In genomic region chr12:125149160-125150108, GRCh38 we compare ENCODE assay signal across 11 cellular contexts. TPM values are rescaled to one million over a fixed set of nuclear protein-coding genes. Genes with fewer than 3 reads are reported as not detected.
DNase-seq lines count a peak whose midpoint lies in the region; ATAC-seq lines count a peak whose summit lies in the region.
"Had no signal": no experiment of that assay in that cellular context is flagged by ENCODE, and none has a peak within 500 bp of the region (broad histone marks: within the 10 kb centered on the region; RNA-seq: fewer than 3 reads in every experiment).

No MANE protein-coding gene starts in this region.

- H3K9me3 Mint-ChIP-seq in activated CD4-positive, alpha-beta T cell treated with anti-CD3 and anti-CD28 coated beads, Interleukin-2, amount 10 ng/mL, durations not matched to agents 24 days and 14 days, result no peaks in the 10 kb centered on the region

- DNase-seq in NOMO-1 treated with dmso at 0.1 percent for 144 hours (lab: John Stamatoyannopoulos, UW; ENCODE audit: unreplicated experiment) (peak; percentile 28), glomerular visceral epithelial cell (ENCODE audit: extremely low spot score) (no peak), AG08396 (ENCODE audit: low spot score) (no peak), AG20443 (ENCODE audit: low spot score) (no peak)
- no peak for DNase-seq in activated CD4-positive, alpha-beta T cell treated with anti-CD3 and anti-CD28 coated beads, Interleukin-2, amount 10 ng/mL, durations not matched to agents 24 days and 14 days
- DNase-seq: CD4-positive, alpha-beta memory T cell; SW 1271 had no signal

- no peak overlapping the region for H3K4me3 Mint-ChIP-seq in activated CD4-positive, alpha-beta T cell treated with anti-CD3 and anti-CD28 coated beads, Interleukin-2, amount 10 ng/mL, durations not matched to agents 24 days and 14 days
- H3K4me3 Mint-ChIP-seq: activated naive CD8-positive, alpha-beta T cell had no signal

- no peaks in the 10 kb centered on the region for H3K27me3 Mint-ChIP-seq in activated CD4-positive, alpha-beta T cell treated with anti-CD3 and anti-CD28 coated beads, Interleukin-2, amount 10 ng/mL, durations not matched to agents 24 days and 14 days
- H3K27me3 Mint-ChIP-seq: activated naive CD8-positive, alpha-beta T cell had no signal

- H3K36me3 Mint-ChIP-seq in activated CD4-positive, alpha-beta T cell treated with anti-CD3 and anti-CD28 coated beads, Interleukin-2, amount 10 ng/mL, durations not matched to agents 24 days and 14 days (ENCODE audit: low read depth), result no peaks in the 10 kb centered on the region
- H3K36me3 Mint-ChIP-seq: activated naive CD8-positive, alpha-beta T cell; CD4-positive, alpha-beta memory T cell had no signal

- ATAC-seq in GM19328 (IDR thresholded peaks at IDR 0.05; ENCODE audit: unreplicated experiment), result peak; percentile 90
- ATAC-seq in HG02981 (IDR thresholded peaks at IDR 0.05; ENCODE audit: unreplicated experiment), result peak; percentile 91

- intact Hi-C loops in activated CD4-positive, alpha-beta T cell treated with anti-CD3 and anti-CD28 coated beads, Interleukin-2, amount 10 ng/mL, durations not matched to agents 24 days and 14 days (cut with micrococcal nuclease), result no loop called here

- H3K27ac Mint-ChIP-seq in activated CD4-positive, alpha-beta T cell treated with anti-CD3 and anti-CD28 coated beads, Interleukin-2, amount 10 ng/mL, durations not matched to agents 24 days and 14 days, result no peak overlapping the region
- H3K27ac Mint-ChIP-seq: activated naive CD8-positive, alpha-beta T cell; CD4-positive, alpha-beta memory T cell had no signal

- H3K4me1 Mint-ChIP-seq in activated CD4-positive, alpha-beta T cell treated with anti-CD3 and anti-CD28 coated beads, Interleukin-2, amount 10 ng/mL, durations not matched to agents 24 days and 14 days, result no peaks in the 10 kb centered on the region
- H3K4me1 Mint-ChIP-seq: CD4-positive, alpha-beta memory T cell had no signal

- peak overlapping the region; percentile 24; the same call in 1 of the 2 replicates for H3K4me3 ChIP-seq in GM08714 (ENCODE audit: low read length)

RNA-seq across cellular contexts. Expression of gene TMEM132B, which starts 36.8 kb away (rescaled TPM):
- not detected in 2 replicates for total RNA-seq in activated CD4-positive, alpha-beta T cell treated with anti-CD3 and anti-CD28 coated beads, Interleukin-2, amount 10 ng/mL, durations not matched to agents 24 days and 14 days
- total RNA-seq: CD4-positive, alpha-beta memory T cell had no signal
